22 cellular contexts compared by ENCODE assay signal in the genomic region with DNA sequence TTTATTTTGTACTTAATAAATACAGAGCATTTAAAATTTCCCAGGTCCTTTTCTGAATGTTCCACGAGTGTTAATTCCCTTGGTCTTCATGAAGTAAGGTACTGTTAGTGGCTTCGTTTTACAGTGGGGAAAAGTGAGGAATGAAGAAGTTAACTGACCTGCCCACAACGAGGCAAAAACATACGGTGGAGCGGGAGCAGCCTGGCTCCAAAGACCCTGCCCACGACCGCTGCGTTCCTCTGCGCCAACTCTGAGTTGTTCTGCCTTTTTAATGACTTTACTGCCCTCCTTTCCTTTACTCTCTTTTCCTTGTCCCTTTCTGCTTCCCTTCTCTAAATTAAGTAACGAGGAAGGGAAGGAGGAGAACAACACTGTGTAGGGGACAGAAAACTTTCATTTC.
DNase-seq lines count a peak whose midpoint lies in the region; ATAC-seq, FAIRE-seq and TF ChIP-seq lines count a peak whose summit lies in the region.
"Had no signal": no experiment of that assay in that cellular context is flagged by ENCODE, and none has a peak within 500 bp of the region (broad histone marks: within the 10 kb centered on the region; RNA-seq: fewer than 3 reads in every experiment).

No MANE protein-coding gene starts in this region.

- BruUV-seq in endothelial cell of umbilical vein (replicated peaks; lab: Mats Ljungman, UMichigan): no TSS peak

- no peaks in the 10 kb centered on the region for H3K27me3 ChIP-seq in GM23338 (ENCODE audit: insufficient read depth)
- no peaks in the 10 kb centered on the region for H3K27me3 ChIP-seq in endothelial cell of umbilical vein (ENCODE audit: control insufficient read depth in 2 of 2, insufficient read depth in 2 of 2, low read length in 2 of 2)
- H3K27me3 ChIP-seq: SJCRH30 had no signal

- no peak overlapping the region for H3K4me3 ChIP-seq in GM23338
- no peak overlapping the region for H3K4me3 ChIP-seq in endothelial cell of umbilical vein (replicated peaks in 1 of 3; ENCODE audit: insufficient read depth in 1 of 3, low read depth in 1 of 3, low read length in 3 of 3)
- H3K4me3 ChIP-seq: PC-9, SJCRH30 had no signal

- no peak overlapping the region for H3K9ac ChIP-seq in endothelial cell of umbilical vein (replicated peaks; ENCODE audit: extremely low read depth, insufficient read depth, low read length)
- H3K9ac ChIP-seq: KMS-11 had no signal

- H2AFZ ChIP-seq in GM23338 (peak overlapping the region; percentile 72), endothelial cell of umbilical vein (ENCODE audit: low read depth, low read length) (peak overlapping the region; percentile 64)
- H2AFZ ChIP-seq: PC-9 had no signal

- intact Hi-C loops in endothelial cell of umbilical vein (cut with micrococcal nuclease): no loop called here

- peaks cover 4% of the 10 kb centered on the region; the same call in 1 of the 3 replicates for H3K4me1 Mint-ChIP-seq in GM23338
- H3K4me1 Mint-ChIP-seq in nephron progenitor cell: peaks cover 53% of the 10 kb centered on the region

- CTCF ChIA-PET in endothelial cell of umbilical vein (lab: Charles Lee): no interaction called here

- TF ChIP-seq CTCF in GM23338 (conservative IDR thresholded peaks at IDR 0.05; ENCODE audit: low read depth in 2 of 2) (no peak), endothelial cell of umbilical vein (IDR thresholded peaks at IDR 0.05; ENCODE audit: extremely low read depth in 1 of 2, insufficient read depth in 1 of 2, low read depth in 1 of 2, low read length in 2 of 2) (no peak), nephron progenitor cell (IDR thresholded peaks at IDR 0.05) (no peak)

- FAIRE-seq in endothelial cell of umbilical vein (lab: Jason Lieb, UNC): no peak

- no peaks in the 10 kb centered on the region for H3K9me3 ChIP-seq in endothelial cell of umbilical vein (replicated peaks; ENCODE audit: control insufficient read depth, insufficient read depth, low read length)
- H3K9me3 ChIP-seq: Caco-2, SJCRH30 had no signal

- TF ChIP-seq POLR2A in endothelial cell of umbilical vein (IDR thresholded peaks at IDR 0.05; ENCODE audit: low read depth, low read length): no peak

- H3K4me2 ChIP-seq in GM23338 (no peak overlapping the region), endothelial cell of umbilical vein (ENCODE audit: insufficient read depth, low read length) (no peak overlapping the region)
- H3K4me2 ChIP-seq: KMS-11, PC-9 had no signal

- dilution Hi-C loops in endothelial cell of umbilical vein (cut with MboI; ENCODE audit: extremely low pct_ligation_motif_present, low sequenced_read_pairs): no loop called here

- no peaks in the 10 kb centered on the region for H3K36me3 Mint-ChIP-seq in GM23338 (ENCODE audit: low read depth)
- H3K36me3 Mint-ChIP-seq in nephron progenitor cell (ENCODE audit: low read depth): no peaks in the 10 kb centered on the region
- H3K36me3 Mint-ChIP-seq: CD4-positive, CD25-positive, alpha-beta regulatory T cell had no signal

- POLR2A ChIA-PET in endothelial cell of umbilical vein (lab: Charles Lee): no interaction called here

- H3K9me3 Mint-ChIP-seq in GM23338: no peaks in the 10 kb centered on the region
- no peaks in the 10 kb centered on the region for H3K9me3 Mint-ChIP-seq in nephron progenitor cell
- H3K9me3 Mint-ChIP-seq: T-helper 1 cell treated with Interleukin-12 subunit alpha and Interleukin-12 subunit beta and Interleukin-4 antibody, amounts not matched to agents 30 μg/mL and 1 μg/mL, for 36 hours had no signal

- DNase-seq in GM23338 (ENCODE audit: low spot score) (peak; percentile 6), NCI-H1694 treated with DMSO at 0.1 percent for 48 hours (lab: John Stamatoyannopoulos, UW) (peak; percentile 67), endothelial cell of umbilical vein (ENCODE audit: low read depth, low spot score) (no peak), nephron progenitor cell (no peak), COLO829 (ENCODE audit: low spot score) (no peak), NCI-H146 treated with DMSO at 0.1 percent for 48 hours (lab: John Stamatoyannopoulos, UW; ENCODE audit: unreplicated experiment) (no peak)
- DNase-seq in stimulated activated CD4-positive, alpha-beta T cell treated with anti-CD3 and anti-CD28 coated beads, Interleukin-4, amount 100 ng/mL, for 1 hour: no peak
- DNase-seq: Caco-2; CD4-positive, CD25-positive, alpha-beta regulatory T cell; GDM1; GOT3; NCI-H1092; NCI-H146; NCI-H2107; NCI-H226; NCI-H524; PC-9; SJCRH30 had no signal

- no peak overlapping the region for H3K4me3 Mint-ChIP-seq in GM23338
- H3K4me3 Mint-ChIP-seq in nephron progenitor cell: peak overlapping the region; percentile 56
- H3K4me3 Mint-ChIP-seq: CD4-positive, CD25-positive, alpha-beta regulatory T cell; T-helper 1 cell treated with Interleukin-12 subunit alpha and Interleukin-12 subunit beta and Interleukin-4 antibody, amounts not matched to agents 30 μg/mL and 1 μg/mL, for 36 hours had no signal

- peak; percentile 62 for ATAC-seq in GM23338
- ATAC-seq in HG02798 (IDR thresholded peaks at IDR 0.05; ENCODE audit: poor library complexity, unreplicated experiment): no peak

- no peaks in the 10 kb centered on the region for H4K20me1 ChIP-seq in GM23338 (replicated peaks; ENCODE audit: insufficient read depth)
- no peaks in the 10 kb centered on the region for H4K20me1 ChIP-seq in endothelial cell of umbilical vein (replicated peaks; ENCODE audit: control insufficient read depth, extremely low read depth, insufficient read depth, low read length)

- H3K36me3 ChIP-seq in GM23338 (ENCODE audit: insufficient read depth): no peaks in the 10 kb centered on the region
- no peaks in the 10 kb centered on the region for H3K36me3 ChIP-seq in endothelial cell of umbilical vein (ENCODE audit: control insufficient read depth in 2 of 2, extremely low read depth in 1 of 2, insufficient read depth in 2 of 2, low read length in 2 of 2)
- H3K36me3 ChIP-seq: SJCRH30 had no signal

- no peak overlapping the region for H3K27ac Mint-ChIP-seq in GM23338
- peak overlapping the region; percentile 95 for H3K27ac Mint-ChIP-seq in nephron progenitor cell
- H3K27ac Mint-ChIP-seq: CD4-positive, CD25-positive, alpha-beta regulatory T cell; T-helper 1 cell treated with Interleukin-12 subunit alpha and Interleukin-12 subunit beta and Interleukin-4 antibody, amounts not matched to agents 30 μg/mL and 1 μg/mL, for 36 hours had no signal

- no peaks in the 10 kb centered on the region for H3F3A ChIP-seq in GM23338 (replicated peaks; ENCODE audit: low read depth)

- no peaks in the 10 kb centered on the region for H3K4me1 ChIP-seq in GM23338 (ENCODE audit: insufficient read depth)
- no peaks in the 10 kb centered on the region for H3K4me1 ChIP-seq in endothelial cell of umbilical vein (ENCODE audit: control insufficient read depth, extremely low read depth, insufficient read depth, low read length)
- H3K4me1 ChIP-seq: Caco-2 had no signal

- no peaks in the 10 kb centered on the region for H3K9me2 ChIP-seq in GM23338 (ENCODE audit: insufficient read depth)

- H3K9me1 ChIP-seq in endothelial cell of umbilical vein (replicated peaks; ENCODE audit: control insufficient read depth, extremely low read depth, insufficient read depth, low read length): no peaks in the 10 kb centered on the region

- H3K27me3 Mint-ChIP-seq in GM23338 (ENCODE audit: insufficient read depth, low read depth, poor library complexity) (no peaks in the 10 kb centered on the region), nephron progenitor cell (ENCODE audit: low read depth, poor library complexity) (no peaks in the 10 kb centered on the region)
- H3K27me3 Mint-ChIP-seq: CD4-positive, CD25-positive, alpha-beta regulatory T cell had no signal

- H3K27ac ChIP-seq in GM23338 (ENCODE audit: low read depth): no peak overlapping the region
- no peak overlapping the region for H3K27ac ChIP-seq in endothelial cell of umbilical vein (ENCODE audit: insufficient read depth, low read depth, low read length)
- H3K27ac ChIP-seq: KMS-11, PC-9, RWPE1, SJCRH30 had no signal

- H3K79me2 ChIP-seq in GM23338 (replicated peaks; ENCODE audit: insufficient read depth) (no peaks in the 10 kb centered on the region), endothelial cell of umbilical vein (ENCODE audit: control insufficient read depth, insufficient read depth, low read length) (no peaks in the 10 kb centered on the region)

TF ChIP-seq in GM23338, 12 proteins besides CTCF, POLR2A, EP300 and RAD21:
- TF ChIP-seq EZH2 (IDR thresholded peaks at IDR 0.05; ENCODE audit: low read depth, unreplicated experiment) (no peak), ZNF331 (CRISPR knock-in tag; IDR thresholded peaks at IDR 0.05; ENCODE audit: low read depth) (no peak), JUNB (IDR thresholded peaks at IDR 0.05; ENCODE audit: unreplicated experiment) (no peak)

TF ChIP-seq in endothelial cell of umbilical vein, 7 proteins besides CTCF, POLR2A, EP300 and RAD21:
- TF ChIP-seq GATA2 (IDR thresholded peaks at IDR 0.05; ENCODE audit: insufficient read depth, insufficient read length, low read depth, low read length) (no peak), MYC (IDR thresholded peaks at IDR 0.05; ENCODE audit: low read depth, low read length) (no peak), EZH2 (IDR thresholded peaks at IDR 0.05; ENCODE audit: borderline replicate concordance, low read depth, low read length, severe bottlenecking) (no peak), POLR2AphosphoS5 (IDR thresholded peaks at IDR 0.05; ENCODE audit: insufficient read depth, low read depth, low read length) (no peak), FOS (IDR thresholded peaks at IDR 0.05; ENCODE audit: borderline replicate concordance, insufficient read depth, low read length) (no peak), JUN (IDR thresholded peaks at IDR 0.05; ENCODE audit: borderline replicate concordance, insufficient read depth, insufficient read length, low read depth) (no peak)
- TF ChIP-seq, protein P1, sequence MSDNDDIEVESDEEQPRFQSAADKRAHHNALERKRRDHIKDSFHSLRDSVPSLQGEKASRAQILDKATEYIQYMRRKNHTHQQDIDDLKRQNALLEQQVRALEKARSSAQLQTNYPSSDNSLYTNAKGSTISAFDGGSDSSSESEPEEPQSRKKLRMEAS (IDR thresholded peaks at IDR 0.05; ENCODE audit: insufficient read depth, insufficient read length): no peak

Comparison
In these comparisons a context has a peak if more than half of its experiments do, and no peak if none do; other contexts are left out.
1. DNase-seq: peak in GM23338 (single experiment) and NCI-H1694 treated with DMSO at 0.1 percent for 48 hours (single experiment); none in endothelial cell of umbilical vein (single experiment), nephron progenitor cell (single experiment), stimulated activated CD4-positive, alpha-beta T cell treated with anti-CD3 and anti-CD28 coated beads, Interleukin-4, amount 100 ng/mL, for 1 hour (single experiment), COLO829 (single experiment) and NCI-H146 treated with DMSO at 0.1 percent for 48 hours (single experiment).